In the genomic region with DNA sequence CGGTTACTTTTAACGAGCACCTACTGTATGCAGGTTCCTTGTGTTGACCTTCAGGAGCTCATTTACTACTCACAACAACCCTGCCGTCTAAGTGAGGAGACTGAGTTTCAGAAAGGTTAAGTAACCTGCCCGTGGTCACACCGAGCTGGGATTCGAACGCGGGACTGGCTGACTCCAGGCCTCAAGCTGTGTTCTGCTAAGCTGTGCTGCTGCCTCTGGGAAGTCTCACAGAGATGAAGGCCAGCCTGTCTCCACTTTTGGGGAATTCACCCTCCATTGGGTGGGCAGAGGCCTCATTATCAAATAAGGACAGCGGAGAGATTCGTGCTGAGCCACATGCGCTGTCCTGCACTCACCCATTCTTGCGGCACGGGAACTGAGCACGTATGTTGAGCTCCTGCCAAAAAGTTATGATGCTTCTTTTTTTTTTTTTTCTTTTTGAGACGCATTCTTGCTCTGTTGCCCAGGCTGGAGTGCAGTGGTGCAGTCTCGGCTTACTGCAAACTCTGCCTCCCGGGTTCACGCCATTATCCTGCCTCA, we compare ENCODE assay signal across 29 cellular contexts. TPM values are rescaled to one million over a fixed set of nuclear protein-coding genes. Genes with fewer than 3 reads are reported as not detected.
"Had no signal": no experiment of that assay in that cellular context is flagged by ENCODE, and none has a peak within 500 bp of the region (broad histone marks: within the 10 kb centered on the region; RNA-seq: fewer than 3 reads in every experiment).

No MANE protein-coding gene starts in this region.

- H3K36me3 Mint-ChIP-seq: activated naive CD4-positive, alpha-beta T cell treated with anti-CD3 and anti-CD28 coated beads, Interleukin-2, amount 50 U/mL, for 72 hours; stimulated activated memory B cell treated with anti-CD40 and anti-IgM and Interleukin-4, amounts not matched to agents 10 μg/mL and 1 μg/mL and 100 μg/mL, for 72 hours had no signal

- H3K4me1 ChIP-seq: ascending aorta, colonic mucosa, esophagus muscularis mucosa, gastrocnemius medialis, heart left ventricle, parathyroid adenoma, right lobe of liver, SJCRH30, testis had no signal

- H3K27ac ChIP-seq: ascending aorta, colonic mucosa, dorsolateral prefrontal cortex, esophagus muscularis mucosa, gastrocnemius medialis, heart left ventricle, parathyroid adenoma, right lobe of liver, SJCRH30, testis had no signal

- H3K9me3 Mint-ChIP-seq: activated naive CD4-positive, alpha-beta T cell treated with anti-CD3 and anti-CD28 coated beads, Interleukin-2, amount 50 U/mL, for 72 hours; activated T-cell treated with anti-CD3 and anti-CD28 coated beads, Interleukin-2, amount 50 U/mL, for 72 hours; central memory CD8-positive, alpha-beta T cell; nephron; stimulated activated memory B cell treated with anti-CD40 and anti-IgM and Interleukin-4, amounts not matched to agents 10 μg/mL and 1 μg/mL and 100 μg/mL, for 72 hours had no signal

- H3K36me3 ChIP-seq: ascending aorta, colonic mucosa, esophagus muscularis mucosa, gastrocnemius medialis, heart left ventricle, right lobe of liver, SJCRH30 had no signal

- DNase-seq: activated CD4-positive, alpha-beta T cell treated with anti-CD3 and anti-CD28 coated beads for 36 hours; activated CD4-positive, alpha-beta T cell treated with anti-CD3 and anti-CD28 coated beads, Interleukin-2, amount 50 U/mL, for 48 hours; activated gamma-delta T cell; activated T-cell treated with anti-CD3 and anti-CD28 coated beads, Interleukin-2, amount 50 U/mL, for 72 hours; colonic mucosa; gastrocnemius medialis; mammary epithelial cell; midbrain; nucleus accumbens; SJCRH30; small intestine; stimulated activated CD4-positive, alpha-beta T cell treated with anti-CD3 and anti-CD28 coated beads, Interleukin-15, amount 100 ng/mL, for 24 hours; T-helper 9 cell; testis; trophoblast cell had no signal

- H3K9me3 ChIP-seq: ascending aorta, colonic mucosa, esophagus muscularis mucosa, gastrocnemius medialis, heart left ventricle, right lobe of liver, SJCRH30, testis had no signal

- H3K4me3 ChIP-seq: ascending aorta, colonic mucosa, dorsolateral prefrontal cortex, esophagus muscularis mucosa, gastrocnemius medialis, heart left ventricle, right lobe of liver, SJCRH30, testis had no signal

- H3K4me3 Mint-ChIP-seq: activated CD4-positive, alpha-beta T cell treated with anti-CD3 and anti-CD28 coated beads for 36 hours; activated T-cell treated with anti-CD3 and anti-CD28 coated beads, Interleukin-2, amount 50 U/mL, for 72 hours; central memory CD8-positive, alpha-beta T cell; nephron; stimulated activated memory B cell treated with anti-CD40 and anti-IgM and Interleukin-4, amounts not matched to agents 10 μg/mL and 1 μg/mL and 100 μg/mL, for 72 hours had no signal

- H3K27ac Mint-ChIP-seq: activated CD4-positive, alpha-beta T cell treated with anti-CD3 and anti-CD28 coated beads for 36 hours; activated naive CD4-positive, alpha-beta T cell treated with anti-CD3 and anti-CD28 coated beads, Interleukin-2, amount 50 U/mL, for 72 hours; activated T-cell treated with anti-CD3 and anti-CD28 coated beads, Interleukin-2, amount 50 U/mL, for 72 hours; nephron; stimulated activated memory B cell treated with anti-CD40 and anti-IgM and Interleukin-4, amounts not matched to agents 10 μg/mL and 1 μg/mL and 100 μg/mL, for 72 hours had no signal

- ATAC-seq: activated CD4-positive, alpha-beta T cell treated with anti-CD3 and anti-CD28 coated beads for 36 hours; activated naive CD4-positive, alpha-beta T cell treated with anti-CD3 and anti-CD28 coated beads, Interleukin-2, amount 50 U/mL, for 72 hours; activated T-cell treated with anti-CD3 and anti-CD28 coated beads, Interleukin-2, amount 50 U/mL, for 72 hours; gastrocnemius medialis; left lobe of liver; stimulated activated memory B cell treated with anti-CD40 and anti-IgM and Interleukin-4, amounts not matched to agents 10 μg/mL and 1 μg/mL and 100 μg/mL, for 72 hours had no signal

- H3K27me3 ChIP-seq: ascending aorta, colonic mucosa, right lobe of liver, testis had no signal

- H3K4me1 Mint-ChIP-seq: activated CD4-positive, alpha-beta T cell treated with anti-CD3 and anti-CD28 coated beads for 36 hours; central memory CD8-positive, alpha-beta T cell; nephron; stimulated activated memory B cell treated with anti-CD40 and anti-IgM and Interleukin-4, amounts not matched to agents 10 μg/mL and 1 μg/mL and 100 μg/mL, for 72 hours had no signal

RNA-seq across cellular contexts. Expression of gene MYT1, which starts 25.9 kb away (rescaled TPM):
- total RNA-seq: ascending aorta; esophagus muscularis mucosa; gastrocnemius medialis; left lobe of liver; mammary epithelial cell; SJCRH30; T-helper 1 cell treated with Interleukin-12 subunit alpha and Interleukin-12 subunit beta and Interleukin-4 antibody, amounts not matched to agents 30 ng/mL and 1 ng/mL, for 36 hours had no signal
- polyA plus RNA-seq: keratinocyte had no signal

RNA-seq across cellular contexts. Expression of gene NPBWR2, which starts 31.0 kb away (rescaled TPM):
- total RNA-seq: activated CD4-positive, alpha-beta T cell treated with anti-CD3 and anti-CD28 coated beads for 36 hours; activated naive CD4-positive, alpha-beta T cell treated with anti-CD3 and anti-CD28 coated beads, Interleukin-2, amount 50 U/mL, for 72 hours; activated T-cell treated with anti-CD3 and anti-CD28 coated beads, Interleukin-2, amount 50 U/mL, for 72 hours; ascending aorta; colonic mucosa; esophagus muscularis mucosa; gastrocnemius medialis; heart left ventricle; left lobe of liver; mammary epithelial cell; right lobe of liver; SJCRH30; T-helper 1 cell treated with Interleukin-12 subunit alpha and Interleukin-12 subunit beta and Interleukin-4 antibody, amounts not matched to agents 30 ng/mL and 1 ng/mL, for 36 hours had no signal
- polyA plus RNA-seq: adipose tissue, heart left ventricle, keratinocyte, mammary epithelial cell, small intestine had no signal

RNA-seq across cellular contexts. Expression of gene LKAAEAR1, which starts 54.1 kb away (rescaled TPM):
- total RNA-seq: activated naive CD4-positive, alpha-beta T cell treated with anti-CD3 and anti-CD28 coated beads, Interleukin-2, amount 50 U/mL, for 72 hours; ascending aorta; colonic mucosa; esophagus muscularis mucosa; gastrocnemius medialis; heart left ventricle; left lobe of liver; right lobe of liver; SJCRH30; T-helper 1 cell treated with Interleukin-12 subunit alpha and Interleukin-12 subunit beta and Interleukin-4 antibody, amounts not matched to agents 30 ng/mL and 1 ng/mL, for 36 hours had no signal
- polyA plus RNA-seq: heart left ventricle, keratinocyte, small intestine had no signal
